In the genomic region with DNA sequence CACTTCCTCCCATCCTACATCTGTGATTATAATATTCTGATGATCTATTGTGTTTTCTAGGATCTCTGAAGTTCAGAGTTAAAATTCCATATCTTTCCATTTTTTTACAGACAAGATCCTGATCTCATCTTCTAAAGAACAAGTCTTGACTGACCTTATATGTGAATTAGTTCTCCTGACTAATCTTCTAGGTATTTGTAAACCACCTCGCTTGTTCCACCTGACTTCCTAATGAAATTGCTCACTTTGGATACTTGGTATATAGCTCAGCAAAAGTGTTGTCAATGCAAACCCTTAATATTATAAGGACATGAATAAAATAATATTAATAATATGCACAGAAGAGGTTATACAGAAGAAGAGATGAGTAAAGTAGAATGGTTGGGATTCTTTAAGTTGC, we compare ENCODE assay signal across 16 cellular contexts.
DNase-seq lines count a peak whose midpoint lies in the region; ATAC-seq and TF ChIP-seq lines count a peak whose summit lies in the region.
"Had no signal": no experiment of that assay in that cellular context is flagged by ENCODE, and none has a peak within 500 bp of the region (broad histone marks: within the 10 kb centered on the region; RNA-seq: fewer than 3 reads in every experiment).

No MANE protein-coding gene starts in this region.

- no peaks in the 10 kb centered on the region for H3F3A ChIP-seq in smooth muscle cell (ENCODE audit: low read depth)

- H3K9me3 ChIP-seq in smooth muscle cell (replicated peaks; ENCODE audit: low read depth), result no peaks in the 10 kb centered on the region

- H3K4me1 ChIP-seq in foreskin keratinocyte (peaks cover 24% of the 10 kb centered on the region), smooth muscle cell (ENCODE audit: low read depth) (no peaks in the 10 kb centered on the region)

- DNase-seq in NCI-H226, result peak; percentile 41
- DNase-seq in astrocyte of the hippocampus (ENCODE audit: low read depth, low spot score), result peak; percentile 12
- DNase-seq in foreskin keratinocyte, result peak; percentile 80 to 89
- no peak for DNase-seq in smooth muscle cell (lab: John Stamatoyannopoulos, UW; ENCODE audit: unreplicated experiment)
- DNase-seq in activated CD4-positive, CD25-positive, alpha-beta regulatory T cell treated with anti-CD3 and anti-CD28 coated beads, Interleukin-2, amount 50 U/mL, for 72 hours, result no peak
- DNase-seq: CD4-positive, CD25-positive, alpha-beta regulatory T cell; H7; MV-4-11; NCI-H1417; NCI-H2029; NCI-H2171; NCI-H446 treated with DMSO at 0.1 percent for 48 hours; NCI-H748 treated with DMSO at 0.1 percent for 48 hours had no signal

- WGBS in smooth muscle cell (ENCODE audit: low lambda C conversion rate), result 74% methylated on average over 1 of the region's 1 CpG

- TF ChIP-seq CTCF in foreskin keratinocyte (conservative IDR thresholded peaks at IDR 0.05) (no peak), smooth muscle cell (IDR thresholded peaks at IDR 0.05; ENCODE audit: borderline replicate concordance, insufficient read depth, poor library complexity, severe bottlenecking) (no peak)

- H3K4me2 ChIP-seq in smooth muscle cell, result peak overlapping the region; percentile 55

- ATAC-seq in foreskin keratinocyte (peak; percentile 92), GM21786 (IDR thresholded peaks at IDR 0.05; ENCODE audit: unreplicated experiment) (no peak), GM19467 (IDR thresholded peaks at IDR 0.05; ENCODE audit: unreplicated experiment) (no peak)

- no peaks in the 10 kb centered on the region for H3K79me2 ChIP-seq in smooth muscle cell (ENCODE audit: low read depth)

- no peak overlapping the region for H3K4me3 ChIP-seq in smooth muscle cell

- no peaks in the 10 kb centered on the region for H3K36me3 ChIP-seq in smooth muscle cell (ENCODE audit: low read depth)

- no peak overlapping the region for H3K9ac ChIP-seq in smooth muscle cell (ENCODE audit: low read depth)

- no peaks in the 10 kb centered on the region for H4K20me1 ChIP-seq in smooth muscle cell (ENCODE audit: low read depth)

- H2AFZ ChIP-seq in smooth muscle cell (ENCODE audit: low read depth), result no peak overlapping the region

- H3K27ac ChIP-seq in foreskin keratinocyte, result peak overlapping the region; percentile 36
- H3K27ac ChIP-seq in smooth muscle cell (ENCODE audit: low read depth), result peak overlapping the region; percentile 72
- H3K27ac ChIP-seq: HL-60 had no signal

- no peaks in the 10 kb centered on the region for H3K27me3 ChIP-seq in foreskin keratinocyte
- H3K27me3 ChIP-seq in smooth muscle cell (ENCODE audit: low read depth), result no peaks in the 10 kb centered on the region

Comparison
In these comparisons a context has a peak if more than half of its experiments do, and no peak if none do; other contexts are left out.
1. DNase-seq: peak in NCI-H226 (single experiment), astrocyte of the hippocampus (single experiment) and foreskin keratinocyte (2 of 2); none in smooth muscle cell (single experiment) and activated CD4-positive, CD25-positive, alpha-beta regulatory T cell treated with anti-CD3 and anti-CD28 coated beads, Interleukin-2, amount 50 U/mL, for 72 hours (single experiment).